Comparison of ENCODE assay signal across 30 cellular contexts in genomic region chr1:209985002-209985401, GRCh38. TPM values are rescaled to one million over a fixed set of nuclear protein-coding genes. Genes with fewer than 3 reads are reported as not detected.
"Had no signal": no experiment of that assay in that cellular context is flagged by ENCODE, and none has a peak within 500 bp of the region (broad histone marks: within the 10 kb centered on the region; RNA-seq: fewer than 3 reads in every experiment).

No MANE protein-coding gene starts in this region.

- H3K4me3 Mint-ChIP-seq: stimulated activated effector memory CD8-positive, alpha-beta T cell treated with anti-CD3 and anti-CD28 coated beads, Interleukin-12 subunit alpha, Interleukin-12 subunit beta, amount 100 ng/mL, for 72 hours; stimulated activated memory B cell treated with anti-CD40 and anti-IgM and Interleukin-4, amounts not matched to agents 10 μg/mL and 1 μg/mL and 100 μg/mL, for 72 hours; stimulated activated naive B cell treated with anti-CD40 and anti-IgM and Interleukin-4, amounts not matched to agents 10 μg/mL and 1 μg/mL and 100 μg/mL, for 72 hours; stimulated activated naive CD8-positive, alpha-beta T cell treated with anti-CD3 and anti-CD28 coated beads, Interleukin-15, amount 100 ng/mL, for 72 hours; stimulated activated naive CD8-positive, alpha-beta T cell treated with anti-CD3 and anti-CD28 coated beads, Interleukin-15, Interleukin-2, amounts not matched to agents 100 ng/mL and 50 ng/mL, for 24 hours; type B pancreatic cell had no signal

- ATAC-seq: stimulated activated effector memory CD8-positive, alpha-beta T cell treated with anti-CD3 and anti-CD28 coated beads, Interleukin-12 subunit alpha, Interleukin-12 subunit beta, amount 100 ng/mL, for 72 hours; stimulated activated memory B cell treated with anti-CD40 and anti-IgM and Interleukin-4, amounts not matched to agents 10 μg/mL and 1 μg/mL and 100 μg/mL, for 72 hours; stimulated activated naive B cell treated with anti-CD40 and anti-IgM and Interleukin-4, amounts not matched to agents 10 μg/mL and 1 μg/mL and 100 μg/mL, for 72 hours; stimulated activated naive CD8-positive, alpha-beta T cell treated with anti-CD3 and anti-CD28 coated beads, Interleukin-15, amount 100 ng/mL, for 72 hours; stimulated activated naive CD8-positive, alpha-beta T cell treated with anti-CD3 and anti-CD28 coated beads, Interleukin-15, Interleukin-2, amounts not matched to agents 100 U/mL and 50 U/mL, for 24 hours; upper lobe of right lung had no signal

- H3K27ac ChIP-seq: stomach, suprapubic skin, testis, thoracic aorta, thyroid gland, tibial artery, tibial nerve, transverse colon, upper lobe of left lung, upper lobe of right lung, uterus, vagina had no signal

- H3K4me3 ChIP-seq: stomach, suprapubic skin, testis, thoracic aorta, thyroid gland, tibial artery, tibial nerve, transverse colon, upper lobe of left lung, upper lobe of right lung, uterus, vagina had no signal

- FAIRE-seq: urothelium cell line had no signal

- H3K9me3 Mint-ChIP-seq: stimulated activated effector memory CD8-positive, alpha-beta T cell treated with anti-CD3 and anti-CD28 coated beads, Interleukin-12 subunit alpha, Interleukin-12 subunit beta, amount 100 ng/mL, for 72 hours; stimulated activated memory B cell treated with anti-CD40 and anti-IgM and Interleukin-4, amounts not matched to agents 10 μg/mL and 1 μg/mL and 100 μg/mL, for 72 hours; stimulated activated naive CD8-positive, alpha-beta T cell treated with anti-CD3 and anti-CD28 coated beads, Interleukin-15, amount 100 ng/mL, for 72 hours; stimulated activated naive CD8-positive, alpha-beta T cell treated with anti-CD3 and anti-CD28 coated beads, Interleukin-15, Interleukin-2, amounts not matched to agents 100 ng/mL and 50 ng/mL, for 24 hours; type B pancreatic cell had no signal

- H3K9me3 ChIP-seq: suprapubic skin, testis, thyroid gland, transverse colon, upper lobe of right lung, uterus, vagina had no signal

- H3K27me3 ChIP-seq: suprapubic skin, testis, thyroid gland, tibial artery, tibial nerve, upper lobe of left lung, upper lobe of right lung, uterus, vagina had no signal

- H3K4me1 Mint-ChIP-seq: stimulated activated effector memory CD8-positive, alpha-beta T cell treated with anti-CD3 and anti-CD28 coated beads, Interleukin-12 subunit alpha, Interleukin-12 subunit beta, amount 100 ng/mL, for 72 hours; stimulated activated memory B cell treated with anti-CD40 and anti-IgM and Interleukin-4, amounts not matched to agents 10 μg/mL and 1 μg/mL and 100 μg/mL, for 72 hours; stimulated activated naive B cell treated with anti-CD40 and anti-IgM and Interleukin-4, amounts not matched to agents 10 μg/mL and 1 μg/mL and 100 μg/mL, for 72 hours; stimulated activated naive CD8-positive, alpha-beta T cell treated with anti-CD3 and anti-CD28 coated beads, Interleukin-15, amount 100 ng/mL, for 72 hours had no signal

- H3K36me3 Mint-ChIP-seq: stimulated activated effector memory CD8-positive, alpha-beta T cell treated with anti-CD3 and anti-CD28 coated beads, Interleukin-12 subunit alpha, Interleukin-12 subunit beta, amount 100 ng/mL, for 72 hours; stimulated activated memory B cell treated with anti-CD40 and anti-IgM and Interleukin-4, amounts not matched to agents 10 μg/mL and 1 μg/mL and 100 μg/mL, for 72 hours; type B pancreatic cell had no signal

- H3K27me3 Mint-ChIP-seq: type B pancreatic cell had no signal

- H3K4me1 ChIP-seq: stomach, suprapubic skin, testis, tibial artery, tibial nerve, transverse colon, upper lobe of left lung, upper lobe of right lung, uterus, vagina had no signal

- DNase-seq: stimulated activated CD4-positive, alpha-beta T cell treated with anti-CD3 and anti-CD28 coated beads, Interleukin-2, amount 100 ng/mL, for 48 hours; stimulated activated CD4-positive, alpha-beta T cell treated with anti-CD3 and anti-CD28 coated beads, Interleukin-4, amount 100 ng/mL, for 1 hour; stimulated activated CD4-positive, alpha-beta T cell treated with anti-CD3 and anti-CD28 coated beads, Interleukin-4, amount 100 ng/mL, for 24 hours; stimulated activated CD4-positive, alpha-beta T cell treated with anti-CD3 and anti-CD28 coated beads, Interleukin-4, amount 100 ng/mL, for 4 hours; stimulated activated CD8-positive, alpha-beta memory T cell treated with anti-CD3 and anti-CD28 coated beads, Interleukin-4, amount 100 ng/mL, for 48 hours; stimulated activated naive B cell treated with anti-CD40 and anti-IgM and Interleukin-4, amounts not matched to agents 10 μg/mL and 1 μg/mL and 100 μg/mL, for 72 hours; stimulated activated naive CD4-positive, alpha-beta T cell; stimulated activated naive CD4-positive, alpha-beta T cell treated with Interleukin-2 at 50 U/mL for 16 hours; stimulated activated naive CD8-positive, alpha-beta T cell treated with anti-CD3 and anti-CD28 coated beads, Interleukin-15, amount 100 ng/mL, for 72 hours; stimulated activated naive CD8-positive, alpha-beta T cell treated with anti-CD3 and anti-CD28 coated beads, Interleukin-15, Interleukin-2, amounts not matched to agents 100 U/mL and 50 U/mL, for 24 hours; stomach; substantia nigra; testis; thyroid gland; tibial artery; transverse colon; trophoblast cell; upper lobe of left lung; upper lobe of right lung; uterus had no signal

- H3K36me3 ChIP-seq: stomach, suprapubic skin, thoracic aorta, thyroid gland, tibial artery, tibial nerve, transverse colon, upper lobe of left lung, upper lobe of right lung, uterus, vagina had no signal

- H3K27ac Mint-ChIP-seq: stimulated activated effector memory CD8-positive, alpha-beta T cell treated with anti-CD3 and anti-CD28 coated beads, Interleukin-12 subunit alpha, Interleukin-12 subunit beta, amount 100 ng/mL, for 72 hours; stimulated activated memory B cell treated with anti-CD40 and anti-IgM and Interleukin-4, amounts not matched to agents 10 μg/mL and 1 μg/mL and 100 μg/mL, for 72 hours; stimulated activated naive B cell treated with anti-CD40 and anti-IgM and Interleukin-4, amounts not matched to agents 10 μg/mL and 1 μg/mL and 100 μg/mL, for 72 hours; stimulated activated naive CD8-positive, alpha-beta T cell treated with anti-CD3 and anti-CD28 coated beads, Interleukin-15, amount 100 ng/mL, for 72 hours; stimulated activated naive CD8-positive, alpha-beta T cell treated with anti-CD3 and anti-CD28 coated beads, Interleukin-15, Interleukin-2, amounts not matched to agents 100 ng/mL and 50 ng/mL, for 24 hours; type B pancreatic cell had no signal

RNA-seq across cellular contexts. Expression of gene SYT14, which starts 47.0 kb away (rescaled TPM):
- total RNA-seq: subcutaneous adipose tissue, thoracic aorta, upper lobe of left lung had no signal
